Comparison of ENCODE assay signal across 20 cellular contexts in genomic region chr1:107707111-107707510, GRCh38.
DNase-seq lines count a peak whose midpoint lies in the region; ATAC-seq and TF ChIP-seq lines count a peak whose summit lies in the region.
"Had no signal": no experiment of that assay in that cellular context is flagged by ENCODE, and none has a peak within 500 bp of the region (broad histone marks: within the 10 kb centered on the region; RNA-seq: fewer than 3 reads in every experiment).

No MANE protein-coding gene starts in this region.

- CTCF ChIA-PET in OCI-LY7 (lab: Charles Lee; ENCODE audit: unreplicated experiment), result no interaction called here

- H3K27ac ChIP-seq in KMS-11 (peak overlapping the region; percentile 49; the same call in 1 of the 2 replicates), OCI-LY7 (ENCODE audit: low read depth, low read length, poor library complexity, severe bottlenecking) (peak overlapping the region; percentile 26), body of pancreas (no peak overlapping the region)
- H3K27ac ChIP-seq: 22Rv1; BLaER1 treated with 17β-estradiol and CSF1 and Interleukin-3, amounts not matched to agents 10 nM and 100 nM had no signal

- no peak overlapping the region for H2AFZ ChIP-seq in KMS-11 (ENCODE audit: low read depth)
- no peak overlapping the region; the same call in 1 of the 2 replicates for H2AFZ ChIP-seq in OCI-LY7 (ENCODE audit: low read length)

- ATAC-seq in body of pancreas (no peak), HG03175 (IDR thresholded peaks at IDR 0.05; ENCODE audit: unreplicated experiment) (no peak)

- intact Hi-C loops in OCI-LY7 (cut with micrococcal nuclease; ENCODE audit: unreplicated experiment), result no loop called here
- intact Hi-C loops in body of pancreas (cut with DNase I), result no loop called here

- POLR2A ChIA-PET in OCI-LY7 (lab: Charles Lee), result interaction anchor here (1.2 kb wide), 1 partner anchor 262 kb away, joined by 3 read pairs; no protein-coding TSS in a partner anchor

- H3K27me3 ChIP-seq in KMS-11 (ENCODE audit: insufficient read depth, low read depth), result no peaks in the 10 kb centered on the region
- H3K27me3 ChIP-seq in body of pancreas, result no peaks in the 10 kb centered on the region
- H3K27me3 ChIP-seq: BE2C; BLaER1 treated with 17β-estradiol and CSF1 and Interleukin-3, amounts not matched to agents 10 nM and 100 nM had no signal

- no peak overlapping the region for H3K9ac ChIP-seq in KMS-11
- H3K9ac ChIP-seq: BLaER1 treated with 17β-estradiol and CSF1 and Interleukin-3, amounts not matched to agents 10 nM and 100 nM had no signal

- H3K4me3 ChIP-seq in KMS-11 (IDR thresholded peaks at IDR 0.05; ENCODE audit: insufficient read depth, low read depth, low read length) (no peak overlapping the region), OCI-LY7 (ENCODE audit: low read depth, low read length, poor library complexity, severe bottlenecking) (peak overlapping the region; percentile 22), body of pancreas (no peak overlapping the region)
- H3K4me3 ChIP-seq: BLaER1 treated with 17β-estradiol and CSF1 and Interleukin-3, amounts not matched to agents 10 nM and 100 nM had no signal

- H3K4me1 ChIP-seq in KMS-11 (ENCODE audit: low read depth, poor library complexity, severe bottlenecking), result peaks cover 29% of the 10 kb centered on the region
- H3K4me1 ChIP-seq in OCI-LY7 (ENCODE audit: insufficient read depth, low read length, poor library complexity, severe bottlenecking), result peaks cover 25% of the 10 kb centered on the region
- H3K4me1 ChIP-seq in body of pancreas, result no peaks in the 10 kb centered on the region
- H3K4me1 ChIP-seq: BE2C; BLaER1 treated with 17β-estradiol and CSF1 and Interleukin-3, amounts not matched to agents 10 nM and 100 nM had no signal

- 55 to 64% methylated on average over 2 of the region's 2 CpGs for WGBS in body of pancreas, 2 donors

- H3K4me2 ChIP-seq in KMS-11 (peak overlapping the region; percentile 76), OCI-LY7 (ENCODE audit: low read length) (peak overlapping the region; percentile 55)
- H3K4me2 ChIP-seq: BLaER1 treated with 17β-estradiol and CSF1 and Interleukin-3, amounts not matched to agents 10 nM and 100 nM had no signal

- H3K9me3 ChIP-seq in OCI-LY7 (ENCODE audit: low read length), result no peaks in the 10 kb centered on the region
- H3K9me3 ChIP-seq in body of pancreas, result no peaks in the 10 kb centered on the region
- H3K9me3 ChIP-seq: BE2C had no signal

- H3K79me2 ChIP-seq in KMS-11 (ENCODE audit: insufficient read depth, low read depth) (no peaks in the 10 kb centered on the region), OCI-LY7 (ENCODE audit: insufficient read depth, low read depth, low read length) (no peaks in the 10 kb centered on the region)

- no peaks in the 10 kb centered on the region for H4K20me1 ChIP-seq in KMS-11 (ENCODE audit: insufficient read depth)
- H4K20me1 ChIP-seq in OCI-LY7 (ENCODE audit: insufficient read depth, low read length), result no peaks in the 10 kb centered on the region
- H4K20me1 ChIP-seq: BLaER1 treated with 17β-estradiol and CSF1 and Interleukin-3, amounts not matched to agents 10 nM and 100 nM had no signal

- TF ChIP-seq POLR2A in body of pancreas (IDR thresholded peaks at IDR 0.05), result no peak

- DNase-seq in NCI-H2171 treated with DMSO at 0.1 percent for 48 hours (lab: John Stamatoyannopoulos, UW) (peak; percentile 56), NCI-H2171 (lab: John Stamatoyannopoulos, UW) (no peak), OCI-LY7 (ENCODE audit: low spot score) (peak; percentile 47), body of pancreas (no peak), AG08395 (ENCODE audit: low spot score) (no peak)
- DNase-seq: AML-193; BE2C; CD4-positive, alpha-beta T cell; CD8-positive, alpha-beta memory T cell; DMS 273 treated with DMSO at 0.1 percent for 48 hours; DMS79; EL; GF-D8; GOT3; H7; HCEC 1CT had no signal

- no peaks in the 10 kb centered on the region; the same call in 1 of the 2 replicates for H3K9me2 ChIP-seq in OCI-LY7 (ENCODE audit: insufficient read depth, low read length)

- no TSS peak for BruUV-seq in OCI-LY7 (replicated peaks; lab: Mats Ljungman, UMichigan)

- TF ChIP-seq CTCF in KMS-11 (conservative IDR thresholded peaks at IDR 0.05; ENCODE audit: low read depth, low read length) (no peak), OCI-LY7 (conservative IDR thresholded peaks at IDR 0.05; ENCODE audit: low read length) (no peak), body of pancreas (IDR thresholded peaks at IDR 0.05) (no peak)

- H3K36me3 ChIP-seq in KMS-11 (ENCODE audit: insufficient read depth) (no peaks in the 10 kb centered on the region), OCI-LY7 (ENCODE audit: insufficient read depth, low read length) (no peaks in the 10 kb centered on the region), body of pancreas (replicated peaks in 1 of 2; ENCODE audit: insufficient read depth in 1 of 2, low read depth in 2 of 2) (no peaks in the 10 kb centered on the region)
- H3K36me3 ChIP-seq: BE2C had no signal

Comparison
In these comparisons a context has a peak if more than half of its experiments do, and no peak if none do; other contexts are left out.
1. DNase-seq: peak in NCI-H2171 treated with DMSO at 0.1 percent for 48 hours (single experiment) and OCI-LY7 (single experiment); none in NCI-H2171 (single experiment), body of pancreas (0 of 4) and AG08395 (single experiment).
2. H3K27ac ChIP-seq: peak in KMS-11 (single experiment) and OCI-LY7 (single experiment); none in body of pancreas (0 of 4).